In the genomic region with DNA sequence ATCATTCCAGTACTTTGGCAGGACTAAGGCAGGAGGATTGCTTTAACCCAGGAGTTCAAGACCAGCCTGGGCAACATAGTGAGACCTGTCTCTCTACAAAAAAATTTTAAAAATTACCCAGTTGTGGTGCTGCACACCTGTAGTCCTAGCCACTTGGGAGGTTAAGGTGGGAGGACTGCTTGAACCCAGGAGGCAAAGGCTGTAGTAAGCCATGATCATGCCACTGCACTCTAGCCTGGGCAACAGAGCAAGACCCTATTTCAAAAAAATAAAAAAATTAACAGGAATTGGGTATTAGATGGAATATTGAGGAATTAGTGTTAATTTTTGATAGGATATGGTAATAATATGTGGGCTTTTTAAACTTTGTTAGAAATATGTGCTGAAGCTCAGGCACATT, we compare ENCODE assay signal across 2 cellular contexts.
TF ChIP-seq lines count a peak whose summit lies in the region.

No MANE protein-coding gene starts in this region.

TF ChIP-seq in HEK293, 187 proteins besides CTCF, POLR2A, EP300 and RAD21:
- TF ChIP-seq ZNF223 (tag by site-specific recombination; IDR thresholded peaks at IDR 0.05) (no peak), ZNF121 (tag by site-specific recombination; IDR thresholded peaks at IDR 0.05) (peak; percentile 72)

TF ChIP-seq in K562, 482 proteins besides CTCF, POLR2A, EP300 and RAD21:
- peak; percentile 72 for TF ChIP-seq ZNF121 (CRISPR knock-in tag; conservative IDR thresholded peaks at IDR 0.05)
- TF ChIP-seq, protein P1, sequence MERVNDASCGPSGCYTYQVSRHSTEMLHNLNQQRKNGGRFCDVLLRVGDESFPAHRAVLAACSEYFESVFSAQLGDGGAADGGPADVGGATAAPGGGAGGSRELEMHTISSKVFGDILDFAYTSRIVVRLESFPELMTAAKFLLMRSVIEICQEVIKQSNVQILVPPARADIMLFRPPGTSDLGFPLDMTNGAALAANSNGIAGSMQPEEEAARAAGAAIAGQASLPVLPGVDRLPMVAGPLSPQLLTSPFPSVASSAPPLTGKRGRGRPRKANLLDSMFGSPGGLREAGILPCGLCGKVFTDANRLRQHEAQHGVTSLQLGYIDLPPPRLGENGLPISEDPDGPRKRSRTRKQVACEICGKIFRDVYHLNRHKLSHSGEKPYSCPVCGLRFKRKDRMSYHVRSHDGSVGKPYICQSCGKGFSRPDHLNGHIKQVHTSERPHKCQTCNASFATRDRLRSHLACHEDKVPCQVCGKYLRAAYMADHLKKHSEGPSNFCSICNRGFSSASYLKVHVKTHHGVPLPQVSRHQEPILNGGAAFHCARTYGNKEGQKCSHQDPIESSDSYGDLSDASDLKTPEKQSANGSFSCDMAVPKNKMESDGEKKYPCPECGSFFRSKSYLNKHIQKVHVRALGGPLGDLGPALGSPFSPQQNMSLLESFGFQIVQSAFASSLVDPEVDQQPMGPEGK (CRISPR knock-in tag; IDR thresholded peaks at IDR 0.05; ENCODE audit: borderline replicate concordance): no peak
TF ChIP-seq in K562: peak in this region for 1.
